ENCODE assay signal across 15 cellular contexts in the genomic region with DNA sequence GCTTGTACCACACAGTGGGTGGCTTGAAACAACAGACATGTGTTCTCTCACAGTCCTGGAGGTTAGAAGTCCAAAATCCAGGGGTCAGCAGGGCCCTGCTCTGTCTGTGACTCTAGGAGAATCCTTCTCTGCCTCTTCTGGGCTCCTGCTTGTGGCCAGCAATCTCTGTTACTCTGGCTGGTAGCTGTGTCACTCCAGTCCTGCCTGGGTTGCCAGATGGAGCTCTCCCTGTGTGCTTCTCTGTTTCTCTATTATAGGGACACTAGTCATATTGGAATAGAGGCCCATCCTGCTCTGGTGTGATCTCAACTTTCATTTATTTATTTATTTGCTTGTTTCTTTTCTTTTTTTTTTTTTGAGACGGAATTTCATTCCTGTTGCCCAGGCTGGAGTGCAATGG.
DNase-seq lines count a peak whose midpoint lies in the region; ATAC-seq, FAIRE-seq and TF ChIP-seq lines count a peak whose summit lies in the region.
"Had no signal": no experiment of that assay in that cellular context is flagged by ENCODE, and none has a peak within 500 bp of the region (broad histone marks: within the 10 kb centered on the region; RNA-seq: fewer than 3 reads in every experiment).

No MANE protein-coding gene starts in this region.

- H3K9ac ChIP-seq in Karpas-422 (ENCODE audit: low read length) (no peak overlapping the region), H1 (replicated peaks in 1 of 4; ENCODE audit: extremely low read depth in 1 of 4, low read depth in 3 of 4, low read length in 3 of 4) (no peak overlapping the region)
- H3K9ac ChIP-seq: GM23248 had no signal

- H2AFZ ChIP-seq in Karpas-422 (ENCODE audit: low read length) (no peak overlapping the region), H1 (ENCODE audit: low read length) (no peak overlapping the region)
- H2AFZ ChIP-seq: GM23248 had no signal

- H3K79me1 ChIP-seq in H1 (ENCODE audit: low read depth, low read length) = no peaks in the 10 kb centered on the region

- no peak for ATAC-seq in HG03354 (IDR thresholded peaks at IDR 0.05; ENCODE audit: poor library complexity, severe bottlenecking, unreplicated experiment)
- ATAC-seq: CD8-positive, alpha-beta T cell had no signal

- TF ChIP-seq CTCF in H1 (IDR thresholded peaks at IDR 0.05; ENCODE audit: control extremely low read depth in 1 of 3, insufficient read depth in 1 of 3, low read depth in 1 of 3, low read length in 3 of 3) (no peak), type B pancreatic cell (conservative IDR thresholded peaks at IDR 0.05) (no peak)

- H2BK5ac ChIP-seq in H1 (ENCODE audit: low read depth, low read length) = peak overlapping the region; percentile 91; the same call in 1 of the 2 replicates

- no peaks in the 10 kb centered on the region for H3K36me3 ChIP-seq in Karpas-422 (ENCODE audit: insufficient read depth, low read length)
- 0 out of 8 replicates have a peak, but pooled peaks cover 0 to 3% (median 0%) of the 10 kb centered on the region in 4 experiments for H3K36me3 ChIP-seq in H1 (ENCODE audit: control insufficient read depth in 2 of 4, insufficient read depth in 4 of 4, low read length in 3 of 4)
- H3K36me3 ChIP-seq in effector memory CD4-positive, alpha-beta T cell (ENCODE audit: control insufficient read depth, insufficient read depth, low read length) = no peaks in the 10 kb centered on the region

- no peak overlapping the region for H3K56ac ChIP-seq in H1 (replicated peaks; ENCODE audit: insufficient read length, low read depth, low read length)

- no peak overlapping the region for H3K23ac ChIP-seq in H1 (ENCODE audit: insufficient read length)

- no peak for TF ChIP-seq POLR2A in H1 (IDR thresholded peaks at IDR 0.05; ENCODE audit: control extremely low read depth in 1 of 2, low read depth in 2 of 2, low read length in 2 of 2)

- TF ChIP-seq EP300 in H1 (IDR thresholded peaks at IDR 0.05; ENCODE audit: borderline replicate concordance in 1 of 2, low read depth in 2 of 2, low read length in 2 of 2) = no peak

- H3K27me3 ChIP-seq in Karpas-422 (ENCODE audit: low read length) = no peaks in the 10 kb centered on the region
- H3K27me3 ChIP-seq in H1 (replicated peaks in 1 of 4; ENCODE audit: control insufficient read depth in 3 of 4, extremely low read depth in 1 of 4, insufficient read depth in 3 of 4, low read length in 3 of 4) = no peaks in the 10 kb centered on the region
- H3K27me3 ChIP-seq in effector memory CD4-positive, alpha-beta T cell (replicated peaks; ENCODE audit: control insufficient read depth, insufficient read depth, low read length, poor library complexity, severe bottlenecking) = no peaks in the 10 kb centered on the region

- H3K36me3 Mint-ChIP-seq in type B pancreatic cell = no peaks in the 10 kb centered on the region
- H3K36me3 Mint-ChIP-seq: CD14-positive monocyte; CD8-positive, alpha-beta T cell had no signal

- POLR2A ChIA-PET in H1 (lab: Charles Lee; ENCODE audit: partially characterized antibody) = interaction anchor here (1.4 kb wide), 1 partner anchor 55 kb away, joined by 3 read pairs; no protein-coding TSS in a partner anchor

- H3K4me1 Mint-ChIP-seq in type B pancreatic cell (ENCODE audit: unreplicated experiment) = no peaks in the 10 kb centered on the region
- H3K4me1 Mint-ChIP-seq: CD14-positive monocyte had no signal

- peak overlapping the region; percentile 97 for H2AK5ac ChIP-seq in H1 (ENCODE audit: low read depth, low read length)

- H3K9me2 ChIP-seq in Karpas-422 (replicated peaks; ENCODE audit: insufficient read depth, low read length) = no peaks in the 10 kb centered on the region

- no peak overlapping the region for H3K4me2 ChIP-seq in Karpas-422 (ENCODE audit: low read depth, low read length, poor library complexity, severe bottlenecking)
- no peak overlapping the region for H3K4me2 ChIP-seq in H1 (ENCODE audit: insufficient read depth in 1 of 2, low read depth in 2 of 2, low read length in 2 of 2)

- FAIRE-seq in H1 (lab: Jason Lieb, UNC) = no peak
- FAIRE-seq: D721Med had no signal

- peak overlapping the region; percentile 96 for H4K91ac ChIP-seq in H1 (replicated peaks; ENCODE audit: insufficient read length, low read length)

- H4K8ac ChIP-seq in H1 (ENCODE audit: extremely low read depth, insufficient read depth, low read length) = no peak overlapping the region

- peak overlapping the region; percentile 100 for H2BK12ac ChIP-seq in H1 (ENCODE audit: low read depth, low read length)

- H3K4me3 ChIP-seq in Karpas-422 (ENCODE audit: low read length) = no peak overlapping the region
- no peak overlapping the region for H3K4me3 ChIP-seq in H1 (ENCODE audit: extremely low read depth in 1 of 4, insufficient read depth in 2 of 4, low read depth in 3 of 4, low read length in 4 of 4)
- H3K4me3 ChIP-seq in effector memory CD4-positive, alpha-beta T cell (ENCODE audit: insufficient read depth, low read depth, low read length, poor library complexity, severe bottlenecking) = no peak overlapping the region
- H3K4me3 ChIP-seq: GM23248 had no signal

- DNase-seq in DMS 273 (lab: John Stamatoyannopoulos, UW; ENCODE audit: unreplicated experiment) = peak; percentile 19
- no peak for DNase-seq in DMS 273 treated with DMSO at 0.1 percent for 48 hours (lab: John Stamatoyannopoulos, UW)
- peak; percentile 42 for DNase-seq in Karpas-422
- no peak for DNase-seq in H1 (ENCODE audit: low read depth in 1 of 2, low spot score in 2 of 2)
- no peak for DNase-seq in type B pancreatic cell (ENCODE audit: extremely low spot score, unreplicated experiment)
- DNase-seq in effector memory CD4-positive, alpha-beta T cell = no peak
- DNase-seq: CD8-positive, alpha-beta T cell; COR-L47; DMS53; GM23248; H7 had no signal

- no peaks in the 10 kb centered on the region for H3K4me1 ChIP-seq in Karpas-422 (ENCODE audit: low read length)
- peaks cover 0 to 9% (median 3%) of the 10 kb centered on the region in 4 experiments; a peak in 5 of 7 replicates for H3K4me1 ChIP-seq in H1 (replicated peaks in 1 of 4; ENCODE audit: control insufficient read depth in 3 of 4, insufficient read depth in 4 of 4, low read length in 3 of 4)
- H3K4me1 ChIP-seq in effector memory CD4-positive, alpha-beta T cell (ENCODE audit: control insufficient read depth, insufficient read depth, low read length, poor library complexity, severe bottlenecking) = no peaks in the 10 kb centered on the region

- H2BK15ac ChIP-seq in H1 (ENCODE audit: low read length) = peak overlapping the region; percentile 85; the same call in 1 of the 2 replicates

- no peaks in the 10 kb centered on the region for H3K9me3 Mint-ChIP-seq in type B pancreatic cell
- H3K9me3 Mint-ChIP-seq: CD8-positive, alpha-beta T cell had no signal

- H3K23me2 ChIP-seq in H1 (ENCODE audit: low read depth, low read length) = no peaks in the 10 kb centered on the region

- H3K14ac ChIP-seq in H1 (ENCODE audit: insufficient read length) = no peak overlapping the region

- H2BK120ac ChIP-seq in H1 (replicated peaks; ENCODE audit: low read depth, low read length) = peak overlapping the region; percentile 91

- H3K9me3 ChIP-seq in Karpas-422 (ENCODE audit: low read length) (no peaks in the 10 kb centered on the region), H1 (ENCODE audit: insufficient read depth in 2 of 2, low read depth in 1 of 2, low read length in 1 of 2) (peaks cover 3 to 11% of the 10 kb centered on the region in 2 experiments; a peak in 3 of 4 replicates)
- H3K9me3 ChIP-seq in effector memory CD4-positive, alpha-beta T cell (ENCODE audit: control insufficient read depth, low read length) = no peaks in the 10 kb centered on the region

- H3K27ac ChIP-seq in Karpas-422 (ENCODE audit: low read length) = no peak overlapping the region
- H3K27ac ChIP-seq in H1 (ENCODE audit: low read depth, low read length) = no peak overlapping the region
- no peak overlapping the region for H3K27ac ChIP-seq in effector memory CD4-positive, alpha-beta T cell (ENCODE audit: insufficient read depth, low read length, poor library complexity, severe bottlenecking)
- H3K27ac ChIP-seq: 22Rv1, GM23248 had no signal

- H3K27me3 Mint-ChIP-seq in type B pancreatic cell = no peaks in the 10 kb centered on the region

- no peaks in the 10 kb centered on the region for H3K79me2 ChIP-seq in Karpas-422 (ENCODE audit: low read length)
- H3K79me2 ChIP-seq in H1 (ENCODE audit: control insufficient read depth in 1 of 2, insufficient read depth in 2 of 2, low read length in 2 of 2) = no peaks in the 10 kb centered on the region

- peak overlapping the region; percentile 68; the same call in 1 of the 2 replicates for H3K18ac ChIP-seq in H1 (ENCODE audit: extremely low read depth, low read length)

- TF ChIP-seq RAD21 in H1 (IDR thresholded peaks at IDR 0.05 in 1 of 2, conservative IDR thresholded peaks at IDR 0.05 in 1 of 2; ENCODE audit: low read depth in 2 of 2, low read length in 2 of 2) = peak in 1 of 2 experiments; percentile 7; a peak in 1 of 4 replicates

- CTCF ChIA-PET in H1 (lab: Charles Lee; ENCODE audit: partially characterized antibody) = interaction anchor here (0.7 to 3.1 kb wide), 8 partner anchors 26 to 881 kb away, joined by 3 to 11 read pairs (median 4); no protein-coding TSS in a partner anchor

- peak overlapping the region; percentile 99 for H2BK20ac ChIP-seq in H1 (ENCODE audit: low read length)

- H3K4ac ChIP-seq in H1 (replicated peaks; ENCODE audit: insufficient read length, low read depth, low read length) = peak overlapping the region; percentile 87

- H3K4me3 Mint-ChIP-seq in type B pancreatic cell = peak overlapping the region; percentile 32
- H3K4me3 Mint-ChIP-seq: CD14-positive monocyte; CD8-positive, alpha-beta T cell had no signal

- H4K5ac ChIP-seq in H1 (ENCODE audit: insufficient read length, low read depth, low read length) = no peak overlapping the region

- WGBS in H1 (ENCODE audit: extremely low coverage in 1 of 2, insufficient coverage in 1 of 2, insufficient read length in 1 of 2, insufficient replicate concordance in 2 of 2, low coverage in 1 of 2, low lambda C conversion rate in 2 of 2, missing lambda C conversion rate in 1 of 2), 2 experiments = 100% methylated on average over 1 of the region's 1 CpG; no CpG with 5 or more reads in 1 of the 2 experiments

- no peaks in the 10 kb centered on the region for H4K20me1 ChIP-seq in Karpas-422 (ENCODE audit: insufficient read depth, low read depth, low read length)
- H4K20me1 ChIP-seq in H1 (replicated peaks in 1 of 2; ENCODE audit: control insufficient read depth in 1 of 2, insufficient read depth in 2 of 2, low read length in 2 of 2) = no peaks in the 10 kb centered on the region

- H3K27ac Mint-ChIP-seq in type B pancreatic cell = no peak overlapping the region
- H3K27ac Mint-ChIP-seq: CD14-positive monocyte; CD8-positive, alpha-beta T cell had no signal

TF ChIP-seq in H1, 55 proteins besides CTCF, POLR2A, EP300 and RAD21 (continues in another document):
- TF ChIP-seq JUN (IDR thresholded peaks at IDR 0.05; ENCODE audit: low read depth, low read length) (no peak), PHF8 (conservative IDR thresholded peaks at IDR 0.05; ENCODE audit: low read depth, low read length) (no peak), TAF1 (IDR thresholded peaks at IDR 0.05; ENCODE audit: low read depth, low read length) (no peak), ASH2L (IDR thresholded peaks at IDR 0.05; ENCODE audit: low read length) (no peak), CHD2 (IDR thresholded peaks at IDR 0.05; ENCODE audit: low read length) (no peak), ZNF274 (IDR thresholded peaks at IDR 0.05; ENCODE audit: borderline replicate concordance, extremely low read depth, low read length) (no peak), SUZ12 (IDR thresholded peaks at IDR 0.05; ENCODE audit: low read length) (no peak)

Comparison
In these comparisons a context has a peak if more than half of its experiments do, and no peak if none do; other contexts are left out.
1. DNase-seq: peak in DMS 273 (single experiment) and Karpas-422 (single experiment); none in DMS 273 treated with DMSO at 0.1 percent for 48 hours (single experiment), H1 (0 of 2), type B pancreatic cell (single experiment) and effector memory CD4-positive, alpha-beta T cell (0 of 3).